1 cellular context compared by ENCODE assay signal in genomic region chr19:17470204-17470841, GRCh38.
TF ChIP-seq lines count a peak whose summit lies in the region.

Gene SLC27A1 (plus strand): TSS chr19:17470524. CDS start chr19:17470541, 17 bp downstream.

TF ChIP-seq in GM12878, 131 proteins besides CTCF, POLR2A, EP300 and RAD21 (continued from another document):
- no peak for TF ChIP-seq NR2C2 (IDR thresholded peaks at IDR 0.05; ENCODE audit: borderline replicate concordance, control insufficient read depth, insufficient read length, low read depth)
- TF ChIP-seq HDGF (IDR thresholded peaks at IDR 0.05), result no peak; the same call in 1 of the 2 replicates
- TF ChIP-seq RB1 (IDR thresholded peaks at IDR 0.05; ENCODE audit: borderline replicate concordance), result no peak
- TF ChIP-seq JUNB (IDR thresholded peaks at IDR 0.05), result no peak
- TF ChIP-seq, protein P1, sequence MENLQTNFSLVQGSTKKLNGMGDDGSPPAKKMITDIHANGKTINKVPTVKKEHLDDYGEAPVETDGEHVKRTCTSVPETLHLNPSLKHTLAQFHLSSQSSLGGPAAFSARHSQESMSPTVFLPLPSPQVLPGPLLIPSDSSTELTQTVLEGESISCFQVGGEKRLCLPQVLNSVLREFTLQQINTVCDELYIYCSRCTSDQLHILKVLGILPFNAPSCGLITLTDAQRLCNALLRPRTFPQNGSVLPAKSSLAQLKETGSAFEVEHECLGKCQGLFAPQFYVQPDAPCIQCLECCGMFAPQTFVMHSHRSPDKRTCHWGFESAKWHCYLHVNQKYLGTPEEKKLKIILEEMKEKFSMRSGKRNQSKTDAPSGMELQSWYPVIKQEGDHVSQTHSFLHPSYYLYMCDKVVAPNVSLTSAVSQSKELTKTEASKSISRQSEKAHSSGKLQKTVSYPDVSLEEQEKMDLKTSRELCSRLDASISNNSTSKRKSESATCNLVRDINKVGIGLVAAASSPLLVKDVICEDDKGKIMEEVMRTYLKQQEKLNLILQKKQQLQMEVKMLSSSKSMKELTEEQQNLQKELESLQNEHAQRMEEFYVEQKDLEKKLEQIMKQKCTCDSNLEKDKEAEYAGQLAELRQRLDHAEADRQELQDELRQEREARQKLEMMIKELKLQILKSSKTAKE (IDR thresholded peaks at IDR 0.05; ENCODE audit: low read depth, poor library complexity, severe bottlenecking), result no peak
- TF ChIP-seq BHLHE40 (IDR thresholded peaks at IDR 0.05; ENCODE audit: borderline replicate concordance in 1 of 2, low read depth in 2 of 2, low read length in 1 of 2), result peak in 1 of 2 experiments; percentile 40; a peak in 2 of 4 replicates
- no peak for TF ChIP-seq RBBP5 (conservative IDR thresholded peaks at IDR 0.05)
- TF ChIP-seq RAD51 (IDR thresholded peaks at IDR 0.05), result no peak
- TF ChIP-seq ETV6 (conservative IDR thresholded peaks at IDR 0.05 in 1 of 2, IDR thresholded peaks at IDR 0.05 in 1 of 2; ENCODE audit: borderline replicate concordance in 1 of 2, low read depth in 1 of 2), result no peak
- TF ChIP-seq NR2C1 (IDR thresholded peaks at IDR 0.05), result no peak
- no peak for TF ChIP-seq FOXK2 (IDR thresholded peaks at IDR 0.05)
- peak; percentile 34; the same call in 1 of the 2 replicates for TF ChIP-seq SMARCA5 (IDR thresholded peaks at IDR 0.05)
- TF ChIP-seq LARP7 (IDR thresholded peaks at IDR 0.05), result peak; percentile 54; the same call in 1 of the 2 replicates
- no peak for TF ChIP-seq MTA3 (IDR thresholded peaks at IDR 0.05; ENCODE audit: borderline replicate concordance, low read length)
- no peak for TF ChIP-seq NFYA (IDR thresholded peaks at IDR 0.05; ENCODE audit: borderline replicate concordance, low read depth, low read length)
- TF ChIP-seq, protein P2, sequence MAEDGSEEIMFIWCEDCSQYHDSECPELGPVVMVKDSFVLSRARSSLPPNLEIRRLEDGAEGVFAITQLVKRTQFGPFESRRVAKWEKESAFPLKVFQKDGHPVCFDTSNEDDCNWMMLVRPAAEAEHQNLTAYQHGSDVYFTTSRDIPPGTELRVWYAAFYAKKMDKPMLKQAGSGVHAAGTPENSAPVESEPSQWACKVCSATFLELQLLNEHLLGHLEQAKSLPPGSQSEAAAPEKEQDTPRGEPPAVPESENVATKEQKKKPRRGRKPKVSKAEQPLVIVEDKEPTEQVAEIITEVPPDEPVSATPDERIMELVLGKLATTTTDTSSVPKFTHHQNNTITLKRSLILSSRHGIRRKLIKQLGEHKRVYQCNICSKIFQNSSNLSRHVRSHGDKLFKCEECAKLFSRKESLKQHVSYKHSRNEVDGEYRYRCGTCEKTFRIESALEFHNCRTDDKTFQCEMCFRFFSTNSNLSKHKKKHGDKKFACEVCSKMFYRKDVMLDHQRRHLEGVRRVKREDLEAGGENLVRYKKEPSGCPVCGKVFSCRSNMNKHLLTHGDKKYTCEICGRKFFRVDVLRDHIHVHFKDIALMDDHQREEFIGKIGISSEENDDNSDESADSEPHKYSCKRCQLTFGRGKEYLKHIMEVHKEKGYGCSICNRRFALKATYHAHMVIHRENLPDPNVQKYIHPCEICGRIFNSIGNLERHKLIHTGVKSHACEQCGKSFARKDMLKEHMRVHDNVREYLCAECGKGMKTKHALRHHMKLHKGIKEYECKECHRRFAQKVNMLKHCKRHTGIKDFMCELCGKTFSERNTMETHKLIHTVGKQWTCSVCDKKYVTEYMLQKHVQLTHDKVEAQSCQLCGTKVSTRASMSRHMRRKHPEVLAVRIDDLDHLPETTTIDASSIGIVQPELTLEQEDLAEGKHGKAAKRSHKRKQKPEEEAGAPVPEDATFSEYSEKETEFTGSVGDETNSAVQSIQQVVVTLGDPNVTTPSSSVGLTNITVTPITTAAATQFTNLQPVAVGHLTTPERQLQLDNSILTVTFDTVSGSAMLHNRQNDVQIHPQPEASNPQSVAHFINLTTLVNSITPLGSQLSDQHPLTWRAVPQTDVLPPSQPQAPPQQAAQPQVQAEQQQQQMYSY (CRISPR knock-in tag; IDR thresholded peaks at IDR 0.05), result no peak
- TF ChIP-seq JUND (IDR thresholded peaks at IDR 0.05; ENCODE audit: low read depth, low read length), result no peak
- no peak for TF ChIP-seq GABPA (IDR thresholded peaks at IDR 0.05; ENCODE audit: low read depth)
- TF ChIP-seq EGR1 (IDR thresholded peaks at IDR 0.05; ENCODE audit: borderline replicate concordance in 1 of 2, low read depth in 2 of 2, low read length in 2 of 2), result peak in 1 of 2 experiments; percentile 82; a peak in 2 of 3 replicates
- no peak for TF ChIP-seq KAT2A (conservative IDR thresholded peaks at IDR 0.05; ENCODE audit: control insufficient read depth, low read depth, low read length)
- no peak for TF ChIP-seq ZNF274 (IDR thresholded peaks at IDR 0.05; ENCODE audit: insufficient read depth, insufficient read length)
- peak; percentile 84 for TF ChIP-seq BACH1 (IDR thresholded peaks at IDR 0.05; ENCODE audit: borderline replicate concordance)
- TF ChIP-seq EED (IDR thresholded peaks at IDR 0.05; ENCODE audit: low read depth), result no peak
- TF ChIP-seq, protein P3, sequence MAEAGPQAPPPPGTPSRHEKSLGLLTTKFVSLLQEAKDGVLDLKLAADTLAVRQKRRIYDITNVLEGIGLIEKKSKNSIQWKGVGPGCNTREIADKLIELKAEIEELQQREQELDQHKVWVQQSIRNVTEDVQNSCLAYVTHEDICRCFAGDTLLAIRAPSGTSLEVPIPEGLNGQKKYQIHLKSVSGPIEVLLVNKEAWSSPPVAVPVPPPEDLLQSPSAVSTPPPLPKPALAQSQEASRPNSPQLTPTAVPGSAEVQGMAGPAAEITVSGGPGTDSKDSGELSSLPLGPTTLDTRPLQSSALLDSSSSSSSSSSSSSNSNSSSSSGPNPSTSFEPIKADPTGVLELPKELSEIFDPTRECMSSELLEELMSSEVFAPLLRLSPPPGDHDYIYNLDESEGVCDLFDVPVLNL (IDR thresholded peaks at IDR 0.05; ENCODE audit: low read depth, low read length), result no peak
- 0 out of 2 replicates have a peak, but pooled peaks have one; percentile 37 for TF ChIP-seq GATAD2B (conservative IDR thresholded peaks at IDR 0.05; ENCODE audit: low read depth)
- peak; percentile 46 for TF ChIP-seq IKZF1 (conservative IDR thresholded peaks at IDR 0.05)
- TF ChIP-seq SPI1 (IDR thresholded peaks at IDR 0.05; ENCODE audit: borderline replicate concordance, insufficient read depth, low read depth, low read length), result no peak
